ENCODE assay signal across 8 cellular contexts in genomic region chr22:21650823-21651520, GRCh38. TPM values are rescaled to one million over a fixed set of nuclear protein-coding genes. Genes with fewer than 3 reads are reported as not detected.
DNase-seq lines count a peak whose midpoint lies in the region; ATAC-seq and TF ChIP-seq lines count a peak whose summit lies in the region.

No MANE protein-coding gene starts in this region.

- WGBS in mesodermal cell (ENCODE audit: insufficient coverage in 2 of 2), 2 experiments: 0 to 7% methylated on average over 1 to 3 of the region's 6 CpGs

- no peaks in the 10 kb centered on the region for H3K27me3 Mint-ChIP-seq in CD8-positive, alpha-beta memory T cell

- no peaks in the 10 kb centered on the region for H3K27me3 ChIP-seq in CD8-positive, alpha-beta memory T cell (ENCODE audit: insufficient read depth, low read length, poor library complexity, severe bottlenecking)
- no peaks in the 10 kb centered on the region for H3K27me3 ChIP-seq in KMS-11 (ENCODE audit: insufficient read depth, low read depth)
- H3K27me3 ChIP-seq in ascending aorta: no peaks in the 10 kb centered on the region

- peak overlapping the region; percentile 70 for H3K4me3 ChIP-seq in CD8-positive, alpha-beta memory T cell (ENCODE audit: low read length)
- no peak overlapping the region for H3K4me3 ChIP-seq in KMS-11 (IDR thresholded peaks at IDR 0.05; ENCODE audit: insufficient read depth, low read depth, low read length)
- peak overlapping the region; percentile 52 to 69 for H3K4me3 ChIP-seq in ascending aorta
- peak overlapping the region; percentile 75 for H3K4me3 ChIP-seq in mesodermal cell (ENCODE audit: extremely low read depth, insufficient read depth, low read length, poor library complexity, severe bottlenecking)

- H3K4me1 Mint-ChIP-seq in CD8-positive, alpha-beta memory T cell: peaks cover 20 to 35% (median 26%) of the 10 kb centered on the region in 3 donors

- peaks cover 2 to 15% (median 7%) of the 10 kb centered on the region in 3 donors for H3K36me3 Mint-ChIP-seq in CD8-positive, alpha-beta memory T cell

- no peaks in the 10 kb centered on the region for H3K9me3 Mint-ChIP-seq in CD8-positive, alpha-beta memory T cell

- peak overlapping the region; percentile 69; the same call in 1 of the 2 replicates for H3K9ac ChIP-seq in KMS-11

- H3K4me3 Mint-ChIP-seq in CD8-positive, alpha-beta memory T cell: peak overlapping the region; percentile 81 to 94 (median 88)

- H2AFZ ChIP-seq in KMS-11 (ENCODE audit: low read depth): peak overlapping the region; percentile 43; the same call in 1 of the 2 replicates

- H3K36me3 ChIP-seq in CD8-positive, alpha-beta memory T cell (ENCODE audit: insufficient read depth, low read length): peaks cover 10% of the 10 kb centered on the region
- no peaks in the 10 kb centered on the region; the same call in 1 of the 2 replicates for H3K36me3 ChIP-seq in KMS-11 (ENCODE audit: insufficient read depth)
- H3K36me3 ChIP-seq in ascending aorta: peaks cover 0 to 5% of the 10 kb centered on the region in 2 donors
- H3K36me3 ChIP-seq in mesodermal cell (ENCODE audit: control insufficient read depth, insufficient read depth, low read length): peaks cover 49% of the 10 kb centered on the region

- peak overlapping the region; percentile 84 for H3K27ac ChIP-seq in CD8-positive, alpha-beta memory T cell (ENCODE audit: low read depth, low read length)
- H3K27ac ChIP-seq in KMS-11 (peak overlapping the region; percentile 75), ascending aorta (no peak overlapping the region), mesodermal cell (ENCODE audit: low read depth, low read length, severe bottlenecking) (peak overlapping the region; percentile 84)

- H3K4me2 ChIP-seq in KMS-11: peak overlapping the region; percentile 80

- ATAC-seq in HG02571 (IDR thresholded peaks at IDR 0.05; ENCODE audit: unreplicated experiment): no peak

- POLR2A ChIA-PET in CD8-positive, alpha-beta memory T cell (lab: Charles Lee): interaction anchor here (2.4 kb wide), 1 partner anchor 9 kb away, joined by 13 read pairs; the partner anchor contains the start of gene SDF2L1

- no peaks in the 10 kb centered on the region for H4K20me1 ChIP-seq in KMS-11 (ENCODE audit: insufficient read depth)

- TF ChIP-seq CTCF in KMS-11 (conservative IDR thresholded peaks at IDR 0.05; ENCODE audit: low read depth, low read length): no peak
- no peak for TF ChIP-seq CTCF in ascending aorta (IDR thresholded peaks at IDR 0.05)
- TF ChIP-seq CTCF in GM10266 (IDR thresholded peaks at IDR 0.05; ENCODE audit: control insufficient read depth, insufficient read depth, low read depth, missing control alignments): no peak

- CTCF ChIA-PET in CD8-positive, alpha-beta memory T cell (lab: Charles Lee): interaction anchor here (2.2 to 3.5 kb wide), 2 partner anchors 8 to 21 kb away, joined by 9 to 16 read pairs; partner anchors contain the start of genes SDF2L1 and YDJC

- DNase-seq in CD8-positive, alpha-beta memory T cell: no peak
- no peak for DNase-seq in ascending aorta (ENCODE audit: low spot score in 2 of 2)
- DNase-seq in foreskin melanocyte: no peak
- DNase-seq in stimulated activated CD8-positive, alpha-beta memory T cell treated with anti-CD3 and anti-CD28 coated beads, Interleukin-4, amount 100 ng/mL, for 48 hours: no peak
- no peak for DNase-seq in GM10266 (ENCODE audit: extremely low spot score)

- H3K79me2 ChIP-seq in KMS-11 (ENCODE audit: insufficient read depth, low read depth): peaks cover 19% of the 10 kb centered on the region; the same call in 1 of the 2 replicates

- H3K9me3 ChIP-seq in CD8-positive, alpha-beta memory T cell (ENCODE audit: low read length): no peaks in the 10 kb centered on the region
- H3K9me3 ChIP-seq in ascending aorta (no peaks in the 10 kb centered on the region), mesodermal cell (ENCODE audit: control insufficient read depth, low read length) (no peaks in the 10 kb centered on the region)

- peak overlapping the region in 6 of 8 donors; percentile 3 to 76 (median 47) for H3K27ac Mint-ChIP-seq in CD8-positive, alpha-beta memory T cell

- intact Hi-C loops in ascending aorta (cut with DNase I): no loop called here

- H3K4me1 ChIP-seq in CD8-positive, alpha-beta memory T cell (ENCODE audit: insufficient read depth, low read length): peaks cover 23% of the 10 kb centered on the region
- H3K4me1 ChIP-seq in KMS-11 (ENCODE audit: low read depth, poor library complexity, severe bottlenecking) (peaks cover 46% of the 10 kb centered on the region), ascending aorta (peaks cover 5 to 10% of the 10 kb centered on the region in 2 donors), mesodermal cell (ENCODE audit: control insufficient read depth, insufficient read depth, low read length, poor library complexity, severe bottlenecking) (peaks cover 17% of the 10 kb centered on the region)

RNA-seq across cellular contexts. Expression of gene SDF2L1, which starts 8.9 kb away (rescaled TPM):
- 10 to 100 TPM; 71.5 to 74.7 TPM for total RNA-seq in CD8-positive, alpha-beta memory T cell
- polyA plus RNA-seq in CD8-positive, alpha-beta memory T cell: 99.6 TPM
- total RNA-seq in ascending aorta: 37.4 TPM
- 35.1 TPM for polyA plus RNA-seq in mesodermal cell (2013, experiment 1 of 2)
- polyA plus RNA-seq in mesodermal cell (2013, experiment 2 of 2): 28.8 TPM

RNA-seq across cellular contexts. Expression of gene PPIL2, which starts 14.8 kb away (rescaled TPM):
- total RNA-seq in CD8-positive, alpha-beta memory T cell: 10 to 100 TPM; 42.4 to 47.3 TPM
- polyA plus RNA-seq in CD8-positive, alpha-beta memory T cell: 38.7 TPM
- total RNA-seq in ascending aorta: 36.3 TPM
- 30.2 TPM for polyA plus RNA-seq in mesodermal cell (2013, experiment 1 of 2)
- 27.8 TPM for polyA plus RNA-seq in mesodermal cell (2013, experiment 2 of 2)

RNA-seq across cellular contexts. Expression of gene CCDC116, which starts 18.4 kb away (rescaled TPM):
- under 1 TPM; 0.48 to 0.51 TPM for total RNA-seq in CD8-positive, alpha-beta memory T cell
- polyA plus RNA-seq in CD8-positive, alpha-beta memory T cell: not detected
- total RNA-seq in ascending aorta: not detected
- 0.18 TPM for polyA plus RNA-seq in mesodermal cell (2013, experiment 1 of 2)
- polyA plus RNA-seq in mesodermal cell (2013, experiment 2 of 2): 0.30 TPM

RNA-seq across cellular contexts. Expression of gene YDJC, which starts 21.1 kb away (rescaled TPM):
- total RNA-seq in CD8-positive, alpha-beta memory T cell: 10 to 100 TPM; 75.2 to 79.0 TPM
- 61.1 TPM for polyA plus RNA-seq in CD8-positive, alpha-beta memory T cell
- total RNA-seq in ascending aorta: 80.8 TPM
- 12.3 TPM for polyA plus RNA-seq in mesodermal cell (2013, experiment 1 of 2)
- 10.1 TPM for polyA plus RNA-seq in mesodermal cell (2013, experiment 2 of 2)

Comparison
In these comparisons a context has a peak if more than half of its experiments do, and no peak if none do; other contexts are left out.
1. H3K27ac ChIP-seq: peak in CD8-positive, alpha-beta memory T cell (single experiment), KMS-11 (single experiment) and mesodermal cell (single experiment); none in ascending aorta (0 of 2).